1 cellular context compared by ENCODE assay signal in the genomic region with DNA sequence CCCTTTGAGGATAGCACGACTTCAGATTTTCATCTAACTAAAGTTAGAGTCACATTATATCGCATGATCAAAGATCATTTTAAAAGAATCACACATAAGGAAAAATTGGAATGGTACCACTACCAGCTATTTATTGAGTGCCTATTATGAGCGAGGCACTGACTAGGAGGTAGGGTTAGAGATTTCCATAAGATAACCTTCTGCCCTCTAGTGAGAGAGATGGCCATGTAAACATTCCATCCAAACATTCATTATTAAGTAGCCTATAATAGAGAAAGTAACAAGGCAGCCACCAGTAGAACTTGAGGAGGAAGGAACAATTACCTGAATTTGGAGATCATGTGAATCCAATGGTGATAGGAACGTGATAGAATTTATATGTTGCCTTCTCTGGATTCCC.
TF ChIP-seq lines count a peak whose summit lies in the region.

No MANE protein-coding gene starts in this region.

TF ChIP-seq in HepG2, 621 proteins besides CTCF, POLR2A, EP300 and RAD21 (continued from another document):
- TF ChIP-seq NR2F6 (IDR thresholded peaks at IDR 0.05) (peak; percentile 83), NR2F6 (CRISPR knock-in tag; IDR thresholded peaks at IDR 0.05) (peak; percentile 86), NR2F2 (IDR thresholded peaks at IDR 0.05; ENCODE audit: borderline replicate concordance, low read depth) (0 out of 2 replicates have a peak, but pooled peaks have one; percentile 35), SOX13 (IDR thresholded peaks at IDR 0.05) (no peak), SOX13 (CRISPR knock-in tag; conservative IDR thresholded peaks at IDR 0.05 in 1 of 2, IDR thresholded peaks at IDR 0.05 in 1 of 2) (peak in 1 of 2 experiments; percentile 23; a peak in 1 of 4 replicates), NR2F1 (CRISPR knock-in tag; IDR thresholded peaks at IDR 0.05) (peak in 1 of 2 experiments; percentile 69; a peak in 2 of 4 replicates), ZNF362 (CRISPR knock-in tag; IDR thresholded peaks at IDR 0.05; ENCODE audit: borderline replicate concordance) (no peak)
